ENCODE assay signal across 8 cellular contexts in genomic region chr1:27365372-27366112, GRCh38. TPM values are rescaled to one million over a fixed set of nuclear protein-coding genes. Genes with fewer than 3 reads are reported as not detected.
DNase-seq lines count a peak whose midpoint lies in the region; ATAC-seq and TF ChIP-seq lines count a peak whose summit lies in the region.

No MANE protein-coding gene starts in this region.

- intact Hi-C loops in activated T-helper 2 cell treated with anti-CD3 and anti-CD28 coated beads, Interferon-gamma antibody, Interleukin-2, Interleukin-4, amounts not matched to agents 10 μg/mL and 5 μg/mL and 100 μg/mL, durations not matched to agents 14 hours and 24 hours and 36 hours (cut with micrococcal nuclease): loop anchor here (1.0 to 2.0 kb wide), 3 partner anchors 8 to 27 kb away; partner anchors contain the start of genes GPR3 and SYTL1
- intact Hi-C loops in natural killer cell (cut with micrococcal nuclease): no loop called here

- H3K27me3 Mint-ChIP-seq in activated T-helper 2 cell treated with anti-CD3 and anti-CD28 coated beads, Interferon-gamma antibody, Interleukin-2, Interleukin-4, amounts not matched to agents 10 μg/mL and 5 μg/mL and 100 μg/mL, durations not matched to agents 14 hours and 24 hours and 36 hours (ENCODE audit: low read depth): no peaks in the 10 kb centered on the region
- no peaks in the 10 kb centered on the region for H3K27me3 Mint-ChIP-seq in natural killer cell (ENCODE audit: low read depth in 2 of 2)

- no peaks in the 10 kb centered on the region for H3K36me3 Mint-ChIP-seq in activated T-helper 2 cell treated with anti-CD3 and anti-CD28 coated beads, Interferon-gamma antibody, Interleukin-2, Interleukin-4, amounts not matched to agents 10 μg/mL and 5 μg/mL and 100 μg/mL, durations not matched to agents 14 hours and 24 hours and 36 hours (ENCODE audit: low read depth)
- H3K36me3 Mint-ChIP-seq in natural killer cell: no peaks in the 10 kb centered on the region

- DNase-seq in KG1 (lab: John Stamatoyannopoulos, UW): peak; percentile 43
- DNase-seq in RKO (ENCODE audit: low spot score): peak; percentile 88
- peak; percentile 68 for DNase-seq in activated T-helper 2 cell treated with anti-CD3 and anti-CD28 coated beads, Interferon-gamma antibody, Interleukin-2, Interleukin-4, amounts not matched to agents 10 μg/mL and 5 μg/mL and 100 μg/mL, durations not matched to agents 14 hours and 24 hours and 36 hours (ENCODE audit: low spot score)
- peak; percentile 88 for DNase-seq in fibroblast of peridontal ligament (ENCODE audit: extremely low read depth)
- DNase-seq in natural killer cell: peak; percentile 68
- peak; percentile 73 for DNase-seq in stimulated activated naive CD4-positive, alpha-beta T cell treated with Interleukin-2 at 50 U/mL for 16 hours (lab: John Stamatoyannopoulos, UW)

- H3K9me3 Mint-ChIP-seq in activated T-helper 2 cell treated with anti-CD3 and anti-CD28 coated beads, Interferon-gamma antibody, Interleukin-2, Interleukin-4, amounts not matched to agents 10 μg/mL and 5 μg/mL and 100 μg/mL, durations not matched to agents 14 hours and 24 hours and 36 hours: no peaks in the 10 kb centered on the region
- H3K9me3 Mint-ChIP-seq in natural killer cell: no peaks in the 10 kb centered on the region

- TF ChIP-seq CTCF in 22Rv1 (IDR thresholded peaks at IDR 0.05) (no peak), natural killer cell (IDR thresholded peaks at IDR 0.05) (no peak)

- H3K27ac Mint-ChIP-seq in activated T-helper 2 cell treated with anti-CD3 and anti-CD28 coated beads, Interferon-gamma antibody, Interleukin-2, Interleukin-4, amounts not matched to agents 10 μg/mL and 5 μg/mL and 100 μg/mL, durations not matched to agents 14 hours and 24 hours and 36 hours: peak overlapping the region; percentile 83
- H3K27ac Mint-ChIP-seq in natural killer cell: peak overlapping the region; percentile 41 to 82

- ATAC-seq in GM18867 (IDR thresholded peaks at IDR 0.05; ENCODE audit: unreplicated experiment) (peak; percentile 38), natural killer cell (peak; percentile 75 to 80 (median 78))

- H3K4me3 Mint-ChIP-seq in activated T-helper 2 cell treated with anti-CD3 and anti-CD28 coated beads, Interferon-gamma antibody, Interleukin-2, Interleukin-4, amounts not matched to agents 10 μg/mL and 5 μg/mL and 100 μg/mL, durations not matched to agents 14 hours and 24 hours and 36 hours (ENCODE audit: low read depth): peak overlapping the region; percentile 81
- H3K4me3 Mint-ChIP-seq in natural killer cell: peak overlapping the region; percentile 92

- peaks cover 28% of the 10 kb centered on the region for H3K4me1 Mint-ChIP-seq in activated T-helper 2 cell treated with anti-CD3 and anti-CD28 coated beads, Interferon-gamma antibody, Interleukin-2, Interleukin-4, amounts not matched to agents 10 μg/mL and 5 μg/mL and 100 μg/mL, durations not matched to agents 14 hours and 24 hours and 36 hours (ENCODE audit: low read depth)
- peaks cover 12 to 42% of the 10 kb centered on the region in 2 donors for H3K4me1 Mint-ChIP-seq in natural killer cell

- H3K27ac ChIP-seq in 22Rv1: peak overlapping the region; percentile 97

RNA-seq across cellular contexts. Expression of gene MAP3K6, which starts 1.2 kb away (rescaled TPM):
- total RNA-seq in activated T-helper 2 cell treated with anti-CD3 and anti-CD28 coated beads, Interferon-gamma antibody, Interleukin-2, Interleukin-4, amounts not matched to agents 10 μg/mL and 5 μg/mL and 100 μg/mL, durations not matched to agents 14 hours and 24 hours and 36 hours: 15.8 and 22.0 TPM in 2 replicates
- total RNA-seq in natural killer cell: 10 to 100 TPM in 2 of 3 donors, 1 to 10 TPM in 1; 8.2 to 15.1 (median 12.1) TPM

RNA-seq across cellular contexts. Expression of gene FCN3, which starts 9.1 kb away (rescaled TPM):
- total RNA-seq in activated T-helper 2 cell treated with anti-CD3 and anti-CD28 coated beads, Interferon-gamma antibody, Interleukin-2, Interleukin-4, amounts not matched to agents 10 μg/mL and 5 μg/mL and 100 μg/mL, durations not matched to agents 14 hours and 24 hours and 36 hours: not detected in 2 replicates
- total RNA-seq in natural killer cell: not detected

RNA-seq across cellular contexts. Expression of gene CD164L2, which starts 17.6 kb away (rescaled TPM):
- not detected in 2 replicates for total RNA-seq in activated T-helper 2 cell treated with anti-CD3 and anti-CD28 coated beads, Interferon-gamma antibody, Interleukin-2, Interleukin-4, amounts not matched to agents 10 μg/mL and 5 μg/mL and 100 μg/mL, durations not matched to agents 14 hours and 24 hours and 36 hours
- under 1 TPM in 1 of 3 donors, not detected in 2; 0.40 TPM for total RNA-seq in natural killer cell

RNA-seq across cellular contexts. Expression of gene SYTL1, which starts 23.7 kb away (rescaled TPM):
- total RNA-seq in activated T-helper 2 cell treated with anti-CD3 and anti-CD28 coated beads, Interferon-gamma antibody, Interleukin-2, Interleukin-4, amounts not matched to agents 10 μg/mL and 5 μg/mL and 100 μg/mL, durations not matched to agents 14 hours and 24 hours and 36 hours: 20.0 and 25.7 TPM in 2 replicates
- total RNA-seq in natural killer cell: 100 to 1,000 TPM; 244 to 312 (median 273) TPM

RNA-seq across cellular contexts. Expression of gene GPR3, which starts 26.9 kb away (rescaled TPM):
- total RNA-seq in activated T-helper 2 cell treated with anti-CD3 and anti-CD28 coated beads, Interferon-gamma antibody, Interleukin-2, Interleukin-4, amounts not matched to agents 10 μg/mL and 5 μg/mL and 100 μg/mL, durations not matched to agents 14 hours and 24 hours and 36 hours: 3.7 and 3.9 TPM in 2 replicates
- under 1 TPM; 0.39 to 0.87 (median 0.60) TPM for total RNA-seq in natural killer cell

Comparison
In these comparisons a context has a peak if more than half of its experiments do, and no peak if none do; other contexts are left out.
1. Peak in every context shown above with its lines: DNase-seq, ATAC-seq and H3K27ac ChIP-seq.